ENCODE assay signal across 15 cellular contexts in genomic region chr7:141355057-141355456, GRCh38.
DNase-seq lines count a peak whose midpoint lies in the region; FAIRE-seq and TF ChIP-seq lines count a peak whose summit lies in the region.
"Had no signal": no experiment of that assay in that cellular context is flagged by ENCODE, and none has a peak within 500 bp of the region (broad histone marks: within the 10 kb centered on the region; RNA-seq: fewer than 3 reads in every experiment).

No MANE protein-coding gene starts in this region.

- H3K36me3 ChIP-seq in endothelial cell of umbilical vein (ENCODE audit: control insufficient read depth in 2 of 2, extremely low read depth in 1 of 2, insufficient read depth in 2 of 2, low read length in 2 of 2) (no peaks in the 10 kb centered on the region), endodermal cell (ENCODE audit: control insufficient read depth, insufficient read depth, low read length) (no peaks in the 10 kb centered on the region)
- H3K36me3 ChIP-seq: SJCRH30 had no signal

- TF ChIP-seq POLR2A in endothelial cell of umbilical vein (IDR thresholded peaks at IDR 0.05; ENCODE audit: low read depth, low read length), result no peak

- POLR2A ChIA-PET in endothelial cell of umbilical vein (lab: Charles Lee), result no interaction called here

- no peaks in the 10 kb centered on the region for H3K9me3 Mint-ChIP-seq in endodermal cell
- H3K9me3 Mint-ChIP-seq: CD8-positive, alpha-beta T cell; natural killer cell treated with Interleukin-12 subunit alpha and Interleukin-12 subunit beta and Interleukin-15 and Interleukin-18, amount 100 ng/mL, for 72 hours had no signal

- peak overlapping the region; percentile 29 for H3K9ac ChIP-seq in endothelial cell of umbilical vein (replicated peaks; ENCODE audit: extremely low read depth, insufficient read depth, low read length)
- no peak overlapping the region for H3K9ac ChIP-seq in endodermal cell (ENCODE audit: extremely low read depth, low read length, poor library complexity, severe bottlenecking)

- intact Hi-C loops in endothelial cell of umbilical vein (cut with micrococcal nuclease), result loop anchor here (1.0 to 5.0 kb wide), 2 partner anchors 11 to 197 kb away; partner anchors contain the start of gene AGK

- H3K4me1 Mint-ChIP-seq in endodermal cell, result peaks cover 22% of the 10 kb centered on the region

- no peaks in the 10 kb centered on the region for H3K27me3 Mint-ChIP-seq in endodermal cell (ENCODE audit: insufficient read depth)

- WGBS in endodermal cell (ENCODE audit: insufficient coverage in 1 of 2, insufficient read length in 1 of 2), 2 experiments, result 58 to 84% methylated on average over 1 of the region's 1 CpG

- no peak overlapping the region for H3K27ac Mint-ChIP-seq in endodermal cell
- H3K27ac Mint-ChIP-seq: CD8-positive, alpha-beta T cell; natural killer cell treated with Interleukin-12 subunit alpha and Interleukin-12 subunit beta and Interleukin-15 and Interleukin-18, amount 100 ng/mL, for 72 hours had no signal

- H4K20me1 ChIP-seq in endothelial cell of umbilical vein (replicated peaks; ENCODE audit: control insufficient read depth, extremely low read depth, insufficient read depth, low read length), result no peaks in the 10 kb centered on the region

- no peaks in the 10 kb centered on the region for H3K9me3 ChIP-seq in endothelial cell of umbilical vein (replicated peaks; ENCODE audit: control insufficient read depth, insufficient read depth, low read length)
- H3K9me3 ChIP-seq in endodermal cell (ENCODE audit: control insufficient read depth, low read length), result no peaks in the 10 kb centered on the region

- DNase-seq in G401 (ENCODE audit: low spot score) (peak; percentile 18), RPMI7951 (ENCODE audit: low read depth) (peak; percentile 74), endothelial cell of umbilical vein (ENCODE audit: low read depth, low spot score) (peak; percentile 87), pons (ENCODE audit: low spot score) (peak; percentile 55), GM13976 (ENCODE audit: low spot score) (no peak), endodermal cell (no peak)
- no peak for DNase-seq in activated CD4-positive, alpha-beta T cell treated with anti-CD3 and anti-CD28 coated beads, Interleukin-2, amount 50 U/mL, for 4 hours
- DNase-seq: activated naive CD4-positive, alpha-beta T cell treated with anti-CD3 and anti-CD28 coated beads, Interleukin-2, amount 50 U/mL, for 16 hours; CD8-positive, alpha-beta T cell; left cardiac atrium; NCI-H1105; NCI-H510A treated with DMSO at 0.1 percent for 48 hours; SJCRH30 had no signal

- H2AFZ ChIP-seq in endothelial cell of umbilical vein (ENCODE audit: low read depth, low read length), result no peak overlapping the region

- H3K4me3 Mint-ChIP-seq in endodermal cell, result no peak overlapping the region
- H3K4me3 Mint-ChIP-seq: CD8-positive, alpha-beta T cell; natural killer cell treated with Interleukin-12 subunit alpha and Interleukin-12 subunit beta and Interleukin-15 and Interleukin-18, amount 100 ng/mL, for 72 hours had no signal

- H3K4me2 ChIP-seq in endothelial cell of umbilical vein (ENCODE audit: insufficient read depth, low read length), result peak overlapping the region; percentile 56

- BruUV-seq in endothelial cell of umbilical vein (replicated peaks; lab: Mats Ljungman, UMichigan), result no TSS peak

- in situ Hi-C loops in G401 (cut with HindIII; ENCODE audit: low sequenced_read_pairs) (no loop called here), GM13976 (cut with MboI; ENCODE audit: low sequenced_read_pairs, unreplicated experiment) (no loop called here)

- FAIRE-seq in endothelial cell of umbilical vein (lab: Jason Lieb, UNC), result peak; percentile 87

- H3K9me1 ChIP-seq in endothelial cell of umbilical vein (replicated peaks; ENCODE audit: control insufficient read depth, extremely low read depth, insufficient read depth, low read length), result no peaks in the 10 kb centered on the region

- no peak overlapping the region for H3K4me3 ChIP-seq in endothelial cell of umbilical vein (replicated peaks in 1 of 3; ENCODE audit: insufficient read depth in 1 of 3, low read depth in 1 of 3, low read length in 3 of 3)
- no peak overlapping the region for H3K4me3 ChIP-seq in endodermal cell (ENCODE audit: low read length)
- H3K4me3 ChIP-seq: SJCRH30, skin epidermis had no signal

- H3K27ac ChIP-seq in endothelial cell of umbilical vein (ENCODE audit: insufficient read depth, low read depth, low read length), result peak overlapping the region; percentile 61
- no peak overlapping the region for H3K27ac ChIP-seq in endodermal cell (ENCODE audit: low read depth, low read length)
- H3K27ac ChIP-seq: SJCRH30, skin epidermis had no signal

- CTCF ChIA-PET in endothelial cell of umbilical vein (lab: Charles Lee), result interaction anchor here (0.8 kb wide), 1 partner anchor 383 kb away, joined by 3 read pairs; the partner anchor contains the start of gene SSBP1

- no peak for TF ChIP-seq CTCF in endothelial cell of umbilical vein (IDR thresholded peaks at IDR 0.05; ENCODE audit: extremely low read depth in 1 of 2, insufficient read depth in 1 of 2, low read depth in 1 of 2, low read length in 2 of 2)
- TF ChIP-seq CTCF in GM13976 (IDR thresholded peaks at IDR 0.05; ENCODE audit: borderline replicate concordance, control extremely low read depth, extremely low read depth, insufficient read depth, missing control alignments), result no peak
- no peak for TF ChIP-seq CTCF in endodermal cell (conservative IDR thresholded peaks at IDR 0.05)

- no peaks in the 10 kb centered on the region for H3K36me3 Mint-ChIP-seq in endodermal cell (ENCODE audit: low read depth)
- H3K36me3 Mint-ChIP-seq: CD8-positive, alpha-beta T cell; natural killer cell treated with Interleukin-12 subunit alpha and Interleukin-12 subunit beta and Interleukin-15 and Interleukin-18, amount 100 ng/mL, for 72 hours had no signal

- H3K79me2 ChIP-seq in endothelial cell of umbilical vein (ENCODE audit: control insufficient read depth, insufficient read depth, low read length), result no peaks in the 10 kb centered on the region

- dilution Hi-C loops in endothelial cell of umbilical vein (cut with MboI; ENCODE audit: extremely low pct_ligation_motif_present, low sequenced_read_pairs), result no loop called here

- H3K27me3 ChIP-seq in endothelial cell of umbilical vein (ENCODE audit: control insufficient read depth in 2 of 2, insufficient read depth in 2 of 2, low read length in 2 of 2) (no peaks in the 10 kb centered on the region), endodermal cell (ENCODE audit: control insufficient read depth, insufficient read depth, low read length, poor library complexity, severe bottlenecking) (peaks cover 6% of the 10 kb centered on the region)
- H3K27me3 ChIP-seq: SJCRH30 had no signal

- peaks cover 23% of the 10 kb centered on the region for H3K4me1 ChIP-seq in endothelial cell of umbilical vein (ENCODE audit: control insufficient read depth, extremely low read depth, insufficient read depth, low read length)
- peaks cover 12% of the 10 kb centered on the region for H3K4me1 ChIP-seq in endodermal cell (ENCODE audit: control insufficient read depth, insufficient read depth, low read length)
- H3K4me1 ChIP-seq: SJCRH30 had no signal

TF ChIP-seq in endothelial cell of umbilical vein, 7 proteins besides CTCF, POLR2A, EP300 and RAD21:
- TF ChIP-seq GATA2 (IDR thresholded peaks at IDR 0.05; ENCODE audit: insufficient read depth, insufficient read length, low read depth, low read length) (no peak), FOS (IDR thresholded peaks at IDR 0.05; ENCODE audit: borderline replicate concordance, insufficient read depth, low read length) (peak; percentile 67), EZH2 (IDR thresholded peaks at IDR 0.05; ENCODE audit: borderline replicate concordance, low read depth, low read length, severe bottlenecking) (no peak), POLR2AphosphoS5 (IDR thresholded peaks at IDR 0.05; ENCODE audit: insufficient read depth, low read depth, low read length) (peak; percentile 29), MYC (IDR thresholded peaks at IDR 0.05; ENCODE audit: low read depth, low read length) (no peak), JUN (IDR thresholded peaks at IDR 0.05; ENCODE audit: borderline replicate concordance, insufficient read depth, insufficient read length, low read depth) (no peak)
- TF ChIP-seq, protein P1, sequence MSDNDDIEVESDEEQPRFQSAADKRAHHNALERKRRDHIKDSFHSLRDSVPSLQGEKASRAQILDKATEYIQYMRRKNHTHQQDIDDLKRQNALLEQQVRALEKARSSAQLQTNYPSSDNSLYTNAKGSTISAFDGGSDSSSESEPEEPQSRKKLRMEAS (IDR thresholded peaks at IDR 0.05; ENCODE audit: insufficient read depth, insufficient read length), result no peak
TF ChIP-seq in endothelial cell of umbilical vein: peak in this region for 2.

Comparison
In these comparisons a context has a peak if more than half of its experiments do, and no peak if none do; other contexts are left out.
1. DNase-seq: peak in G401 (single experiment), RPMI7951 (single experiment), endothelial cell of umbilical vein (single experiment) and pons (single experiment); none in activated CD4-positive, alpha-beta T cell treated with anti-CD3 and anti-CD28 coated beads, Interleukin-2, amount 50 U/mL, for 4 hours (0 of 2), GM13976 (single experiment) and endodermal cell (single experiment).